Comparison of ENCODE assay signal across 14 cellular contexts in genomic region chr14:97873291-97873690, GRCh38.
A peak's percentile ranks its signal among the peaks of the same experiment; 100 is the strongest.
DNase-seq lines count a peak whose midpoint lies in the region; ATAC-seq lines count a peak whose summit lies in the region.
"Had no signal": no experiment of that assay in that cellular context is flagged by ENCODE, and none has a peak within 500 bp of the region (broad histone marks: within the 10 kb centered on the region; RNA-seq: fewer than 3 reads in every experiment).

No MANE protein-coding gene starts in this region.

- H3K4me1 Mint-ChIP-seq in activated naive CD8-positive, alpha-beta T cell (ENCODE audit: low read depth): peaks cover 39% of the 10 kb centered on the region
- H3K4me1 Mint-ChIP-seq in activated naive CD8-positive, alpha-beta T cell treated with anti-CD3 and anti-CD28 coated beads for 36 hours: peaks cover 25% of the 10 kb centered on the region
- H3K4me1 Mint-ChIP-seq: CD14-positive monocyte had no signal

- no peaks in the 10 kb centered on the region for H3K36me3 ChIP-seq in mesendoderm (ENCODE audit: control insufficient read depth, insufficient read depth, low read length)

- no peak overlapping the region for H4K8ac ChIP-seq in mesendoderm (ENCODE audit: low read depth, low read length)

- H3K4me2 ChIP-seq in mesendoderm (ENCODE audit: low read length): no peak overlapping the region
- H3K4me2 ChIP-seq: A549 had no signal

- no peaks in the 10 kb centered on the region for H3K79me1 ChIP-seq in mesendoderm (ENCODE audit: low read length)

- no peak overlapping the region for H3K4me3 ChIP-seq in mesendoderm (ENCODE audit: low read length)
- H3K4me3 ChIP-seq: A549 had no signal

- no peak overlapping the region for H2BK120ac ChIP-seq in mesendoderm (ENCODE audit: low read depth, low read length)

- DNase-seq in activated naive CD8-positive, alpha-beta T cell treated with anti-CD3 and anti-CD28 coated beads for 36 hours: no peak
- DNase-seq in NCI-H526 (lab: John Stamatoyannopoulos, UW) (peak; percentile 26 to 44), left colon (no peak), NCI-H1417 (lab: John Stamatoyannopoulos, UW) (no peak), mesendoderm (no peak), left ventricle myocardium superior (no peak)
- DNase-seq: CD8-positive, alpha-beta T cell; COR-L47; HCEC 1CT; HFFc6 had no signal

- no peaks in the 10 kb centered on the region for H3K36me3 Mint-ChIP-seq in activated naive CD8-positive, alpha-beta T cell
- H3K36me3 Mint-ChIP-seq in activated naive CD8-positive, alpha-beta T cell treated with anti-CD3 and anti-CD28 coated beads for 36 hours: no peaks in the 10 kb centered on the region
- H3K36me3 Mint-ChIP-seq: CD14-positive monocyte; CD8-positive, alpha-beta T cell had no signal

- no peak overlapping the region for H4K5ac ChIP-seq in mesendoderm (ENCODE audit: low read length)

- ATAC-seq in left colon: peak; percentile 56
- ATAC-seq in left ventricle myocardium superior: no peak
- ATAC-seq: A549; CD8-positive, alpha-beta T cell had no signal

- intact Hi-C loops in left colon (cut with DNase I, micrococcal nuclease) (no loop called here), left ventricle myocardium superior (cut with micrococcal nuclease) (no loop called here)

- H3K18ac ChIP-seq in mesendoderm (ENCODE audit: low read length): no peak overlapping the region

- H3K27ac Mint-ChIP-seq in activated naive CD8-positive, alpha-beta T cell: peak overlapping the region; percentile 61
- H3K27ac Mint-ChIP-seq in activated naive CD8-positive, alpha-beta T cell treated with anti-CD3 and anti-CD28 coated beads for 36 hours: no peak overlapping the region
- H3K27ac Mint-ChIP-seq: CD14-positive monocyte; CD8-positive, alpha-beta T cell; HFFc6 had no signal

- peaks cover 3% of the 10 kb centered on the region for H3K9me3 Mint-ChIP-seq in activated naive CD8-positive, alpha-beta T cell (ENCODE audit: low read depth)
- H3K9me3 Mint-ChIP-seq in activated naive CD8-positive, alpha-beta T cell treated with anti-CD3 and anti-CD28 coated beads for 36 hours: no peaks in the 10 kb centered on the region
- H3K9me3 Mint-ChIP-seq: CD8-positive, alpha-beta T cell had no signal

- H3K27me3 ChIP-seq in mesendoderm (ENCODE audit: insufficient read depth, low read length, poor library complexity): no peaks in the 10 kb centered on the region

- H3K4me1 ChIP-seq in mesendoderm (ENCODE audit: control insufficient read depth, low read depth, low read length): no peaks in the 10 kb centered on the region
- H3K4me1 ChIP-seq: A549 had no signal

- H2BK5ac ChIP-seq in mesendoderm (ENCODE audit: low read length): no peak overlapping the region

- no peak overlapping the region for H3K9ac ChIP-seq in mesendoderm (ENCODE audit: low read length)

- no peak overlapping the region for H3K4me3 Mint-ChIP-seq in activated naive CD8-positive, alpha-beta T cell
- no peak overlapping the region for H3K4me3 Mint-ChIP-seq in activated naive CD8-positive, alpha-beta T cell treated with anti-CD3 and anti-CD28 coated beads for 36 hours
- H3K4me3 Mint-ChIP-seq: CD8-positive, alpha-beta T cell; HFFc6 had no signal

- no peak overlapping the region for H3K27ac ChIP-seq in mesendoderm (ENCODE audit: low read depth, low read length)
- H3K27ac ChIP-seq: A549, HL-60 had no signal

- H2BK15ac ChIP-seq in mesendoderm (replicated peaks; ENCODE audit: low read depth): no peak overlapping the region

- H3K79me2 ChIP-seq in mesendoderm (ENCODE audit: control insufficient read depth, insufficient read depth, low read length): no peaks in the 10 kb centered on the region

- no peak overlapping the region for H2AK5ac ChIP-seq in mesendoderm (ENCODE audit: low read length)

- H3K56ac ChIP-seq in mesendoderm (ENCODE audit: low read length): no peak overlapping the region

- H3K23ac ChIP-seq in mesendoderm (ENCODE audit: low read length): no peak overlapping the region

- H3K27me3 Mint-ChIP-seq in activated naive CD8-positive, alpha-beta T cell: no peaks in the 10 kb centered on the region
- no peaks in the 10 kb centered on the region for H3K27me3 Mint-ChIP-seq in activated naive CD8-positive, alpha-beta T cell treated with anti-CD3 and anti-CD28 coated beads for 36 hours

- no peak overlapping the region for H3K4ac ChIP-seq in mesendoderm (ENCODE audit: low read depth, low read length)

Comparison
In these comparisons a context has a peak if more than half of its experiments do, and no peak if none do; other contexts are left out.
1. DNase-seq: peak in NCI-H526 (2 of 2); none in activated naive CD8-positive, alpha-beta T cell treated with anti-CD3 and anti-CD28 coated beads for 36 hours (single experiment), left colon (0 of 2), NCI-H1417 (0 of 3), mesendoderm (single experiment) and left ventricle myocardium superior (single experiment).